19 cellular contexts compared by ENCODE assay signal in genomic region chr10:3111626-3112220, GRCh38. TPM values are rescaled to one million over a fixed set of nuclear protein-coding genes. Genes with fewer than 3 reads are reported as not detected.
DNase-seq lines count a peak whose midpoint lies in the region; ATAC-seq, FAIRE-seq and TF ChIP-seq lines count a peak whose summit lies in the region.
"Had no signal": no experiment of that assay in that cellular context is flagged by ENCODE, and none has a peak within 500 bp of the region (broad histone marks: within the 10 kb centered on the region; RNA-seq: fewer than 3 reads in every experiment).

No MANE protein-coding gene starts in this region.

- ATAC-seq in activated CD8-positive, alpha-beta T cell treated with anti-CD3 and anti-CD28 coated beads, Interleukin-2, amount 10 ng/mL, durations not matched to agents 7 days and 5 days, result no peak
- no peak for ATAC-seq in activated CD8-positive, alpha-beta T cell treated with anti-CD3 and anti-CD28 coated beads for 36 hours
- ATAC-seq in gastrocnemius medialis, result peak in 1 of 2 donors; percentile 51
- no peak for ATAC-seq in GM21619 (IDR thresholded peaks at IDR 0.05; ENCODE audit: unreplicated experiment)
- ATAC-seq: activated CD8-positive, alpha-beta memory T cell treated with anti-CD3 and anti-CD28 coated beads, Interleukin-2, amount 10 ng/mL, durations not matched to agents 7 days and 5 days; lower lobe of right lung had no signal

- POLR2A ChIA-PET in activated CD8-positive, alpha-beta T cell treated with anti-CD3 and anti-CD28 coated beads, Interleukin-2, amount 10 ng/mL, durations not matched to agents 7 days and 5 days (lab: Charles Lee), result no interaction called here
- POLR2A ChIA-PET in activated CD8-positive, alpha-beta T cell treated with anti-CD3 and anti-CD28 coated beads for 36 hours (lab: Charles Lee), result interaction anchor here (0.8 to 1.6 kb wide), 3 partner anchors 19 to 23 kb away, joined by 3 to 5 read pairs (median 3); no protein-coding TSS in a partner anchor

- CTCF ChIA-PET in activated CD8-positive, alpha-beta T cell treated with anti-CD3 and anti-CD28 coated beads, Interleukin-2, amount 10 ng/mL, durations not matched to agents 7 days and 5 days (lab: Charles Lee), result interaction anchor here (1.3 kb wide), 1 partner anchor 17 kb away, joined by 4 read pairs; no protein-coding TSS in a partner anchor
- CTCF ChIA-PET in activated CD8-positive, alpha-beta T cell treated with anti-CD3 and anti-CD28 coated beads for 36 hours (lab: Charles Lee), result no interaction called here

- in situ Hi-C loops in gastrocnemius medialis (cut with MboI; ENCODE audit: low sequenced_read_pairs in 4 of 4), result no loop called here

- H3K4me1 Mint-ChIP-seq in activated CD8-positive, alpha-beta T cell treated with anti-CD3 and anti-CD28 coated beads, Interleukin-2, amount 10 ng/mL, durations not matched to agents 7 days and 5 days (ENCODE audit: low read depth), result no peaks in the 10 kb centered on the region
- no peaks in the 10 kb centered on the region for H3K4me1 Mint-ChIP-seq in activated CD8-positive, alpha-beta T cell treated with anti-CD3 and anti-CD28 coated beads for 36 hours (ENCODE audit: low read depth)
- no peaks in the 10 kb centered on the region for H3K4me1 Mint-ChIP-seq in immature natural killer cell

- H3K9me3 Mint-ChIP-seq in activated CD8-positive, alpha-beta T cell treated with anti-CD3 and anti-CD28 coated beads, Interleukin-2, amount 10 ng/mL, durations not matched to agents 7 days and 5 days (ENCODE audit: insufficient read depth), result no peaks in the 10 kb centered on the region
- H3K9me3 Mint-ChIP-seq in activated CD8-positive, alpha-beta T cell treated with anti-CD3 and anti-CD28 coated beads for 36 hours, result no peaks in the 10 kb centered on the region
- no peaks in the 10 kb centered on the region for H3K9me3 Mint-ChIP-seq in immature natural killer cell
- H3K9me3 Mint-ChIP-seq: naive B cell; T-helper 2 cell treated with Interferon-gamma antibody and Interleukin-4, amounts not matched to agents 5 μg/mL and 100 μg/mL, for 36 hours had no signal

- H3K9ac ChIP-seq in kidney (ENCODE audit: low read length in 2 of 2), result peak overlapping the region in 1 of 2 donors; percentile 7

- FAIRE-seq in kidney (lab: Jason Lieb, UNC), result no peak

- H3K36me3 ChIP-seq in kidney (ENCODE audit: control insufficient read depth in 1 of 2, insufficient read depth in 2 of 2, low read length in 2 of 2) (peaks cover 8 to 24% of the 10 kb centered on the region in 2 donors), gastrocnemius medialis (peaks cover 0 to 5% of the 10 kb centered on the region in 2 donors)

- H3K27me3 ChIP-seq in gastrocnemius medialis, result no peaks in the 10 kb centered on the region
- H3K27me3 ChIP-seq: esophagus squamous epithelium had no signal

- H3K4me1 ChIP-seq in kidney (ENCODE audit: control insufficient read depth in 1 of 2, insufficient read depth in 1 of 2, low read depth in 1 of 2, low read length in 2 of 2) (peaks cover 9 to 10% of the 10 kb centered on the region in 2 donors), gastrocnemius medialis (peaks cover 30 to 42% of the 10 kb centered on the region in 2 donors)
- H3K4me1 ChIP-seq: lower lobe of right lung, prostate gland had no signal

- peaks cover 90% of the 10 kb centered on the region for H3K36me3 Mint-ChIP-seq in activated CD8-positive, alpha-beta T cell treated with anti-CD3 and anti-CD28 coated beads, Interleukin-2, amount 10 ng/mL, durations not matched to agents 7 days and 5 days (ENCODE audit: low read depth)
- H3K36me3 Mint-ChIP-seq in activated CD8-positive, alpha-beta T cell treated with anti-CD3 and anti-CD28 coated beads for 36 hours (ENCODE audit: low read depth), result peaks cover 82% of the 10 kb centered on the region
- peaks cover 16 to 39% (median 17%) of the 10 kb centered on the region in 3 donors for H3K36me3 Mint-ChIP-seq in immature natural killer cell

- H3K4me3 ChIP-seq in kidney (ENCODE audit: low read length in 2 of 2) (no peak overlapping the region), gastrocnemius medialis (no peak overlapping the region)
- H3K4me3 ChIP-seq: esophagus squamous epithelium, lower lobe of right lung, prostate gland had no signal

- intact Hi-C loops in activated CD8-positive, alpha-beta T cell treated with anti-CD3 and anti-CD28 coated beads for 36 hours (cut with micrococcal nuclease), result no loop called here
- intact Hi-C loops in kidney (cut with DNase I) (no loop called here), gastrocnemius medialis (cut with DNase I; ENCODE audit: low total_unique reads) (no loop called here)

- no peak for TF ChIP-seq POLR2A in gastrocnemius medialis (IDR thresholded peaks at IDR 0.05)

- peak overlapping the region; percentile 7 for H3K27ac Mint-ChIP-seq in activated CD8-positive, alpha-beta T cell treated with anti-CD3 and anti-CD28 coated beads, Interleukin-2, amount 10 ng/mL, durations not matched to agents 7 days and 5 days
- H3K27ac Mint-ChIP-seq in activated CD8-positive, alpha-beta T cell treated with anti-CD3 and anti-CD28 coated beads for 36 hours, result no peak overlapping the region
- H3K27ac Mint-ChIP-seq in immature natural killer cell, result no peak overlapping the region
- H3K27ac Mint-ChIP-seq: T-helper 2 cell treated with Interferon-gamma antibody and Interleukin-4, amounts not matched to agents 5 μg/mL and 100 μg/mL, for 36 hours had no signal

- no peak for TF ChIP-seq CTCF in activated CD8-positive, alpha-beta T cell treated with anti-CD3 and anti-CD28 coated beads for 36 hours (IDR thresholded peaks at IDR 0.05)
- TF ChIP-seq CTCF in kidney (IDR thresholded peaks at IDR 0.05; ENCODE audit: borderline replicate concordance, extremely low read depth, insufficient read depth), result no peak
- no peak for TF ChIP-seq CTCF in gastrocnemius medialis (IDR thresholded peaks at IDR 0.05 in 4 of 5, conservative IDR thresholded peaks at IDR 0.05 in 1 of 5)

- no peak overlapping the region for H3K4me3 Mint-ChIP-seq in activated CD8-positive, alpha-beta T cell treated with anti-CD3 and anti-CD28 coated beads, Interleukin-2, amount 10 ng/mL, durations not matched to agents 7 days and 5 days
- H3K4me3 Mint-ChIP-seq in activated CD8-positive, alpha-beta T cell treated with anti-CD3 and anti-CD28 coated beads for 36 hours, result no peak overlapping the region
- no peak overlapping the region for H3K4me3 Mint-ChIP-seq in immature natural killer cell
- H3K4me3 Mint-ChIP-seq: activated CD8-positive, alpha-beta memory T cell treated with anti-CD3 and anti-CD28 coated beads, Interleukin-2, amount 10 ng/mL, durations not matched to agents 7 days and 5 days; naive B cell; T-helper 2 cell treated with Interferon-gamma antibody and Interleukin-4, amounts not matched to agents 5 μg/mL and 100 μg/mL, for 36 hours had no signal

- no peak for DNase-seq in activated CD8-positive, alpha-beta T cell treated with anti-CD3 and anti-CD28 coated beads, Interleukin-2, amount 10 ng/mL, durations not matched to agents 7 days and 5 days
- no peak for DNase-seq in activated CD8-positive, alpha-beta T cell treated with anti-CD3 and anti-CD28 coated beads for 36 hours
- peak; percentile 19 for DNase-seq in dermis blood vessel endothelial cell
- DNase-seq in kidney, result peak; percentile 75
- peak; percentile 36 to 82 for DNase-seq in gastrocnemius medialis
- no peak for DNase-seq in SIG-M5 treated with dmso at 0.1 percent for 504 hours (lab: John Stamatoyannopoulos, UW; ENCODE audit: unreplicated experiment)
- DNase-seq in immature natural killer cell, result no peak
- DNase-seq: activated CD4-positive, CD25-positive, alpha-beta regulatory T cell treated with anti-CD3 and anti-CD28 coated beads, Interleukin-2, amount 50 U/mL, for 72 hours; activated CD8-positive, alpha-beta memory T cell treated with anti-CD3 and anti-CD28 coated beads, Interleukin-2, amount 10 ng/mL, durations not matched to agents 7 days and 5 days; activated effector memory CD4-positive, alpha-beta T cell treated with anti-CD3 and anti-CD28 coated beads, Interleukin-2, amount 50 U/mL, for 16 hours; COR-L47; esophagus squamous epithelium; lower lobe of right lung; naive B cell; NCI-H1048; NCI-H82 had no signal

- H3K9me3 ChIP-seq in kidney (ENCODE audit: control insufficient read depth in 1 of 2, low read length in 2 of 2) (no peaks in the 10 kb centered on the region), gastrocnemius medialis (no peaks in the 10 kb centered on the region)
- H3K9me3 ChIP-seq: esophagus squamous epithelium, lower lobe of right lung, prostate gland had no signal

- H3K27ac ChIP-seq in kidney (ENCODE audit: low read depth in 2 of 2, low read length in 2 of 2) (peak overlapping the region in 1 of 2 donors; percentile 2), gastrocnemius medialis (peak overlapping the region; percentile 40 to 74 (median 64))
- H3K27ac ChIP-seq: lower lobe of right lung, prostate gland had no signal

- no peaks in the 10 kb centered on the region for H3K27me3 Mint-ChIP-seq in activated CD8-positive, alpha-beta T cell treated with anti-CD3 and anti-CD28 coated beads, Interleukin-2, amount 10 ng/mL, durations not matched to agents 7 days and 5 days (ENCODE audit: low read depth)
- H3K27me3 Mint-ChIP-seq in activated CD8-positive, alpha-beta T cell treated with anti-CD3 and anti-CD28 coated beads for 36 hours, result no peaks in the 10 kb centered on the region
- H3K27me3 Mint-ChIP-seq in immature natural killer cell (ENCODE audit: low read depth in 3 of 3), result no peaks in the 10 kb centered on the region
- H3K27me3 Mint-ChIP-seq: activated CD8-positive, alpha-beta memory T cell treated with anti-CD3 and anti-CD28 coated beads, Interleukin-2, amount 10 ng/mL, durations not matched to agents 7 days and 5 days; naive B cell had no signal

RNA-seq across cellular contexts. Expression of gene PFKP, which starts 44.4 kb away (rescaled TPM):
- 100 to 1,000 TPM; 220 to 233 TPM for total RNA-seq in activated CD8-positive, alpha-beta T cell treated with anti-CD3 and anti-CD28 coated beads, Interleukin-2, amount 10 ng/mL, durations not matched to agents 7 days and 5 days
- total RNA-seq in activated CD8-positive, alpha-beta T cell treated with anti-CD3 and anti-CD28 coated beads for 36 hours, result 100 to 1,000 TPM; 217 to 219 TPM
- 228 and 372 TPM in 2 replicates for total RNA-seq in dermis blood vessel endothelial cell
- 139 TPM for total RNA-seq in kidney
- polyA plus RNA-seq in kidney (ENCODE audit: insufficient read depth, low read depth, low replicate concordance), result 51.2 TPM
- total RNA-seq in gastrocnemius medialis, result 100 to 1,000 TPM in 1 of 4 donors, 10 to 100 TPM in 3; 21.3 to 171 (median 38.9) TPM
- 10 to 100 TPM; 18.2 to 47.3 (median 30.0) TPM for polyA plus RNA-seq in immature natural killer cell

Comparison
In these comparisons a context has a peak if more than half of its experiments do, and no peak if none do; other contexts are left out.
1. DNase-seq: peak in dermis blood vessel endothelial cell (single experiment), kidney (single experiment) and gastrocnemius medialis (2 of 2); none in activated CD8-positive, alpha-beta T cell treated with anti-CD3 and anti-CD28 coated beads, Interleukin-2, amount 10 ng/mL, durations not matched to agents 7 days and 5 days (single experiment), activated CD8-positive, alpha-beta T cell treated with anti-CD3 and anti-CD28 coated beads for 36 hours (single experiment), SIG-M5 treated with dmso at 0.1 percent for 504 hours (single experiment) and immature natural killer cell (0 of 3).